ENCODE assay signal across 27 cellular contexts in the genomic region with DNA sequence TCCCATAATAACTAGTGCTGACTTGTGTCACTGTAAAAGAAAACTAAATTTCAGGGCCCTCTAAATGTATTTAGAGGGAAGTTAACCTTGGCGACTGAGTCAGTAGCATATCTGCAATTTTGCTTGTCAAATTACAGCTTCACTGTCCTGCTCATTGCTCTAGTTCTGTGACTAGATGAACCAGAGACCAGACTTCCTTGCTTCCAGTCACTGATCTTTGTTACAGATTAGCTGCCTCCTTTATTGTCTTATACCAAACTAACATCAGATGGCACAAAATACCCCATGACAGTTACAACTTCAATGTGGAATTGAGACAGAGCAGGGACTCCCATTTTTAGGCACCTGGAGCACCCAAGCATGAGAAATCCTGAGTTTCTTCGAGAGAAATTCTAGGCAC.
A peak's percentile ranks its signal among the peaks of the same experiment; 100 is the strongest.
DNase-seq lines count a peak whose midpoint lies in the region; ATAC-seq and TF ChIP-seq lines count a peak whose summit lies in the region.
"Had no signal": no experiment of that assay in that cellular context is flagged by ENCODE, and none has a peak within 500 bp of the region (broad histone marks: within the 10 kb centered on the region; RNA-seq: fewer than 3 reads in every experiment).

No MANE protein-coding gene starts in this region.

- no peaks in the 10 kb centered on the region for H3K9me3 Mint-ChIP-seq in GM23338

- no peak overlapping the region for H3K23ac ChIP-seq in mesendoderm (ENCODE audit: low read length)

- H3K79me1 ChIP-seq in mesendoderm (ENCODE audit: low read length) = no peaks in the 10 kb centered on the region

- no peak overlapping the region for H2BK5ac ChIP-seq in mesendoderm (ENCODE audit: low read length)

- H3K9ac ChIP-seq in mesendoderm (ENCODE audit: low read length) (no peak overlapping the region), smooth muscle cell (ENCODE audit: low read depth) (peak overlapping the region; percentile 53)
- H3K9ac ChIP-seq: BLaER1 had no signal

- DNase-seq in GM23338 (ENCODE audit: low spot score) (no peak), mesendoderm (no peak), smooth muscle cell (lab: John Stamatoyannopoulos, UW; ENCODE audit: unreplicated experiment) (no peak), NCI-H446 treated with DMSO at 0.1 percent for 48 hours (lab: John Stamatoyannopoulos, UW) (no peak), HUDEP-2 (lab: John Stamatoyannopoulos, UW; ENCODE audit: unreplicated experiment in 76 of 76) (no peak), HCEC 1CT (no peak)
- DNase-seq: CD4-positive, alpha-beta memory T cell; COR-L47; DMS79; EL; GDM1; GOT3; IMR-90; KG1; MG63; NCI-H1105 treated with DMSO at 0.1 percent for 48 hours; NCI-H146; NCI-H1930; NCI-H2107; NCI-H524 treated with DMSO at 0.1 percent for 48 hours; NCI-H774; PC-3; SJCRH30 had no signal

- H3K79me2 ChIP-seq in GM23338 (replicated peaks; ENCODE audit: insufficient read depth) (no peaks in the 10 kb centered on the region), mesendoderm (ENCODE audit: control insufficient read depth, insufficient read depth, low read length) (no peaks in the 10 kb centered on the region), smooth muscle cell (ENCODE audit: low read depth) (no peaks in the 10 kb centered on the region)

- peak overlapping the region; percentile 64 for H2AFZ ChIP-seq in GM23338
- peak overlapping the region; percentile 87 for H2AFZ ChIP-seq in smooth muscle cell (ENCODE audit: low read depth)

- peak overlapping the region; percentile 16 for H3K4ac ChIP-seq in mesendoderm (ENCODE audit: low read depth, low read length)

- no peak overlapping the region for H2BK15ac ChIP-seq in mesendoderm (replicated peaks; ENCODE audit: low read depth)

- H2AK5ac ChIP-seq in mesendoderm (ENCODE audit: low read length) = no peak overlapping the region

- H3K27me3 ChIP-seq in GM23338 (ENCODE audit: insufficient read depth) = no peaks in the 10 kb centered on the region
- H3K27me3 ChIP-seq in mesendoderm (ENCODE audit: insufficient read depth, low read length, poor library complexity) = no peaks in the 10 kb centered on the region
- no peaks in the 10 kb centered on the region for H3K27me3 ChIP-seq in smooth muscle cell (ENCODE audit: low read depth)
- H3K27me3 ChIP-seq: BLaER1, MG63 had no signal

- no peak for TF ChIP-seq CTCF in GM23338 (conservative IDR thresholded peaks at IDR 0.05; ENCODE audit: low read depth in 2 of 2)
- TF ChIP-seq CTCF in VCaP (conservative IDR thresholded peaks at IDR 0.05) = no peak
- no peak for TF ChIP-seq CTCF in smooth muscle cell (IDR thresholded peaks at IDR 0.05; ENCODE audit: borderline replicate concordance, insufficient read depth, poor library complexity, severe bottlenecking)

- H3K27ac Mint-ChIP-seq in GM23338 = no peak overlapping the region
- H3K27ac Mint-ChIP-seq: CD4-positive, alpha-beta memory T cell had no signal

- H3K36me3 ChIP-seq in GM23338 (ENCODE audit: insufficient read depth) = no peaks in the 10 kb centered on the region
- H3K36me3 ChIP-seq in mesendoderm (ENCODE audit: control insufficient read depth, insufficient read depth, low read length) = no peaks in the 10 kb centered on the region
- H3K36me3 ChIP-seq in smooth muscle cell (ENCODE audit: low read depth) = no peaks in the 10 kb centered on the region
- H3K36me3 ChIP-seq: BLaER1, MG63, SJCRH30 had no signal

- no peaks in the 10 kb centered on the region for H3K27me3 Mint-ChIP-seq in GM23338 (ENCODE audit: insufficient read depth, low read depth, poor library complexity)
- H3K27me3 Mint-ChIP-seq: CD4-positive, alpha-beta memory T cell had no signal

- peak overlapping the region; percentile 23 for H4K5ac ChIP-seq in mesendoderm (ENCODE audit: low read length)

- H3K9me2 ChIP-seq in GM23338 (ENCODE audit: insufficient read depth) = no peaks in the 10 kb centered on the region

- H3K9me3 ChIP-seq in smooth muscle cell (replicated peaks; ENCODE audit: low read depth) = no peaks in the 10 kb centered on the region
- H3K9me3 ChIP-seq: BLaER1, MG63, SJCRH30 had no signal

- no peaks in the 10 kb centered on the region for H3F3A ChIP-seq in GM23338 (replicated peaks; ENCODE audit: low read depth)
- H3F3A ChIP-seq in smooth muscle cell (ENCODE audit: low read depth) = peaks cover 30% of the 10 kb centered on the region

- peaks cover 28% of the 10 kb centered on the region for H3K4me1 Mint-ChIP-seq in GM23338
- H3K4me1 Mint-ChIP-seq: CD4-positive, alpha-beta memory T cell had no signal

- H4K8ac ChIP-seq in mesendoderm (ENCODE audit: low read depth, low read length) = no peak overlapping the region

- no peak overlapping the region for H3K4me3 Mint-ChIP-seq in GM23338

- WGBS in mesendoderm (ENCODE audit: extremely low coverage, insufficient coverage, low lambda C conversion rate) = no CpG with 5 or more reads among the region's 2 CpGs
- WGBS in smooth muscle cell (ENCODE audit: low lambda C conversion rate) = 30% methylated on average over 2 of the region's 2 CpGs

- no peak for ATAC-seq in GM23338
- ATAC-seq: GM12878, PC-3, Right ventricle myocardium inferior had no signal

- H3K4me3 ChIP-seq in GM23338 (no peak overlapping the region), mesendoderm (ENCODE audit: low read length) (no peak overlapping the region), smooth muscle cell (no peak overlapping the region)
- H3K4me3 ChIP-seq: BLaER1, GM12878, MG63, SJCRH30 had no signal

- no peak overlapping the region for H2BK120ac ChIP-seq in mesendoderm (ENCODE audit: low read depth, low read length)

- H3K36me3 Mint-ChIP-seq in GM23338 (ENCODE audit: low read depth) = no peaks in the 10 kb centered on the region
- H3K36me3 Mint-ChIP-seq: CD4-positive, alpha-beta memory T cell had no signal

- H3K27ac ChIP-seq in GM23338 (ENCODE audit: low read depth) (no peak overlapping the region), VCaP (peak overlapping the region; percentile 93), mesendoderm (ENCODE audit: low read depth, low read length) (no peak overlapping the region), smooth muscle cell (ENCODE audit: low read depth) (peak overlapping the region; percentile 86)
- H3K27ac ChIP-seq: BLaER1, SJCRH30 had no signal

- H3K18ac ChIP-seq in mesendoderm (ENCODE audit: low read length) = no peak overlapping the region

- no peak overlapping the region for H3K4me2 ChIP-seq in GM23338
- no peak overlapping the region for H3K4me2 ChIP-seq in mesendoderm (ENCODE audit: low read length)
- peak overlapping the region; percentile 67 for H3K4me2 ChIP-seq in smooth muscle cell
- H3K4me2 ChIP-seq: BLaER1 had no signal

- peak overlapping the region; percentile 59 for H3K56ac ChIP-seq in mesendoderm (ENCODE audit: low read length)

- H3K4me1 ChIP-seq in GM23338 (ENCODE audit: insufficient read depth) (peaks cover 27% of the 10 kb centered on the region), mesendoderm (ENCODE audit: control insufficient read depth, low read depth, low read length) (peaks cover 2% of the 10 kb centered on the region), smooth muscle cell (ENCODE audit: low read depth) (peaks cover 22% of the 10 kb centered on the region)
- H3K4me1 ChIP-seq: BLaER1, SJCRH30 had no signal

- H4K20me1 ChIP-seq in GM23338 (replicated peaks; ENCODE audit: insufficient read depth) = no peaks in the 10 kb centered on the region
- no peaks in the 10 kb centered on the region for H4K20me1 ChIP-seq in smooth muscle cell (ENCODE audit: low read depth)
- H4K20me1 ChIP-seq: BLaER1 had no signal

TF ChIP-seq in GM23338, 12 proteins besides CTCF, POLR2A, EP300 and RAD21 (continues in another document):
- TF ChIP-seq, protein P1, sequence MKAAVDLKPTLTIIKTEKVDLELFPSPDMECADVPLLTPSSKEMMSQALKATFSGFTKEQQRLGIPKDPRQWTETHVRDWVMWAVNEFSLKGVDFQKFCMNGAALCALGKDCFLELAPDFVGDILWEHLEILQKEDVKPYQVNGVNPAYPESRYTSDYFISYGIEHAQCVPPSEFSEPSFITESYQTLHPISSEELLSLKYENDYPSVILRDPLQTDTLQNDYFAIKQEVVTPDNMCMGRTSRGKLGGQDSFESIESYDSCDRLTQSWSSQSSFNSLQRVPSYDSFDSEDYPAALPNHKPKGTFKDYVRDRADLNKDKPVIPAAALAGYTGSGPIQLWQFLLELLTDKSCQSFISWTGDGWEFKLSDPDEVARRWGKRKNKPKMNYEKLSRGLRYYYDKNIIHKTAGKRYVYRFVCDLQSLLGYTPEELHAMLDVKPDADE (IDR thresholded peaks at IDR 0.05) = no peak
- TF ChIP-seq EZH2 (IDR thresholded peaks at IDR 0.05; ENCODE audit: low read depth, unreplicated experiment) = no peak
- no peak for TF ChIP-seq CREB1 (CRISPR knock-in tag; IDR thresholded peaks at IDR 0.05; ENCODE audit: low read depth)
- no peak for TF ChIP-seq JUNB (IDR thresholded peaks at IDR 0.05; ENCODE audit: unreplicated experiment)
- TF ChIP-seq STAT1 (IDR thresholded peaks at IDR 0.05; ENCODE audit: unreplicated experiment) = no peak
- TF ChIP-seq, protein P2, sequence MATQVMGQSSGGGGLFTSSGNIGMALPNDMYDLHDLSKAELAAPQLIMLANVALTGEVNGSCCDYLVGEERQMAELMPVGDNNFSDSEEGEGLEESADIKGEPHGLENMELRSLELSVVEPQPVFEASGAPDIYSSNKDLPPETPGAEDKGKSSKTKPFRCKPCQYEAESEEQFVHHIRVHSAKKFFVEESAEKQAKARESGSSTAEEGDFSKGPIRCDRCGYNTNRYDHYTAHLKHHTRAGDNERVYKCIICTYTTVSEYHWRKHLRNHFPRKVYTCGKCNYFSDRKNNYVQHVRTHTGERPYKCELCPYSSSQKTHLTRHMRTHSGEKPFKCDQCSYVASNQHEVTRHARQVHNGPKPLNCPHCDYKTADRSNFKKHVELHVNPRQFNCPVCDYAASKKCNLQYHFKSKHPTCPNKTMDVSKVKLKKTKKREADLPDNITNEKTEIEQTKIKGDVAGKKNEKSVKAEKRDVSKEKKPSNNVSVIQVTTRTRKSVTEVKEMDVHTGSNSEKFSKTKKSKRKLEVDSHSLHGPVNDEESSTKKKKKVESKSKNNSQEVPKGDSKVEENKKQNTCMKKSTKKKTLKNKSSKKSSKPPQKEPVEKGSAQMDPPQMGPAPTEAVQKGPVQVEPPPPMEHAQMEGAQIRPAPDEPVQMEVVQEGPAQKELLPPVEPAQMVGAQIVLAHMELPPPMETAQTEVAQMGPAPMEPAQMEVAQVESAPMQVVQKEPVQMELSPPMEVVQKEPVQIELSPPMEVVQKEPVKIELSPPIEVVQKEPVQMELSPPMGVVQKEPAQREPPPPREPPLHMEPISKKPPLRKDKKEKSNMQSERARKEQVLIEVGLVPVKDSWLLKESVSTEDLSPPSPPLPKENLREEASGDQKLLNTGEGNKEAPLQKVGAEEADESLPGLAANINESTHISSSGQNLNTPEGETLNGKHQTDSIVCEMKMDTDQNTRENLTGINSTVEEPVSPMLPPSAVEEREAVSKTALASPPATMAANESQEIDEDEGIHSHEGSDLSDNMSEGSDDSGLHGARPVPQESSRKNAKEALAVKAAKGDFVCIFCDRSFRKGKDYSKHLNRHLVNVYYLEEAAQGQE (IDR thresholded peaks at IDR 0.05; ENCODE audit: unreplicated experiment) = no peak
- TF ChIP-seq NANOG (IDR thresholded peaks at IDR 0.05; ENCODE audit: borderline replicate concordance) = no peak
- no peak for TF ChIP-seq ZNF331 (CRISPR knock-in tag; IDR thresholded peaks at IDR 0.05; ENCODE audit: low read depth)

Comparison
In these comparisons a context has a peak if more than half of its experiments do, and no peak if none do; other contexts are left out.
1. H3K27ac ChIP-seq: peak in VCaP (single experiment) and smooth muscle cell (single experiment); none in GM23338 (single experiment) and mesendoderm (single experiment).